6 cellular contexts compared by ENCODE assay signal in genomic region chr12:93008880-93009279, GRCh38.
DNase-seq lines count a peak whose midpoint lies in the region; ATAC-seq, FAIRE-seq and TF ChIP-seq lines count a peak whose summit lies in the region.
"Not testable (repeated sequence)": the region's sequence is repeated elsewhere in the genome, so short reads cannot be mapped to it uniquely, and the experiment has no call there.

No MANE protein-coding gene starts in this region.

- POLR2A ChIA-PET in Caco-2 (lab: Charles Lee) = interaction anchor here (0.7 kb wide), 1 partner anchor 113 kb away, joined by 3 read pairs; no protein-coding TSS in a partner anchor
- POLR2A ChIA-PET in GM12878 (lab: Charles Lee) = interaction anchor here (0.6 to 5.2 kb wide), 9 partner anchors 9 to 1077 kb away, joined by 3 to 39 read pairs (median 6); no protein-coding TSS in a partner anchor
- POLR2A ChIA-PET in HepG2 (lab: Yijun Ruan, JAX) = interaction anchor here (1.2 to 9.2 kb wide), 5 partner anchors 10 to 306 kb away, joined by 4 to 132 read pairs (median 6); no protein-coding TSS in a partner anchor

- H3K4me3 ChIP-seq in Caco-2 (ENCODE audit: low read depth, low read length); OCI-LY3 (ENCODE audit: low read length); GM12878: not testable (repeated sequence)
- peak overlapping the region; percentile 96 for H3K4me3 ChIP-seq in endodermal cell (ENCODE audit: low read length)
- H3K4me3 ChIP-seq in HepG2 (replicated peaks in 1 of 3; ENCODE audit: insufficient read depth in 1 of 3, low read depth in 2 of 3, low read length in 3 of 3) = peak overlapping the region in 1 of 3 experiments; percentile 50; a peak in 1 of 6 replicates

- H3K36me3 ChIP-seq in Caco-2 (ENCODE audit: control insufficient read depth, insufficient read depth, low read length); OCI-LY3 (replicated peaks; ENCODE audit: low read depth, low read length); GM12878 (ENCODE audit: control insufficient read depth in 2 of 2, insufficient read depth in 2 of 2, low read length in 1 of 2); HepG2 (replicated peaks in 1 of 2; ENCODE audit: control insufficient read depth in 1 of 2, insufficient read depth in 2 of 2, low read length in 2 of 2): not testable (repeated sequence)
- H3K36me3 ChIP-seq in endodermal cell (ENCODE audit: control insufficient read depth, insufficient read depth, low read length) = peaks cover 57% of the 10 kb centered on the region

- not testable (repeated sequence) for H3K27ac ChIP-seq in OCI-LY3 (ENCODE audit: low read length); endodermal cell (ENCODE audit: low read depth, low read length)
- H3K27ac ChIP-seq in GM12878 (ENCODE audit: control insufficient read depth, insufficient read depth) (peak overlapping the region; percentile 45), HepG2 (ENCODE audit: extremely low read length, insufficient read depth, low read length) (peak overlapping the region; percentile 89)

- CTCF ChIA-PET in Caco-2 (lab: Charles Lee) (interaction anchor here (1.2 kb wide), 1 partner anchor 114 kb away, joined by 3 read pairs; no protein-coding TSS in a partner anchor), GM12878 (lab: Yijun Ruan, JAX) (interaction anchor here (0.7 to 5.2 kb wide), 24 partner anchors 9 to 559 kb away, joined by 3 to 68 read pairs (median 4); no protein-coding TSS in a partner anchor)
- CTCF ChIA-PET in HepG2 (lab: Yijun Ruan, JAX; ENCODE audit: low intra/inter-chr PET ratio, low total read pairs) = not testable (repeated sequence)

- not testable (repeated sequence) for H4K20me1 ChIP-seq in OCI-LY3 (ENCODE audit: insufficient read depth, low read length); GM12878 (ENCODE audit: control insufficient read depth, insufficient read depth); HepG2 (ENCODE audit: insufficient read depth, low read length)

- SMC1A ChIA-PET in GM12878 (lab: Charles Lee; ENCODE audit: uncharacterized antibody, unreplicated experiment) = interaction anchor here (0.7 to 22.0 kb wide), 37 partner anchors 11 to 715 kb away, joined by 3 to 420 read pairs (median 4); partner anchors contain the start of genes MRPL42, NUDT4 and PLEKHG7

- BruUV-seq in Caco-2 (replicated peaks; lab: Mats Ljungman, UMichigan); GM12878 (replicated peaks; lab: Mats Ljungman, UMichigan); HepG2 (replicated peaks; lab: Mats Ljungman, UMichigan): not testable (repeated sequence)

- not testable (repeated sequence) for H3K9me3 ChIP-seq in Caco-2; OCI-LY3 (ENCODE audit: insufficient read depth, low read length); GM12878 (replicated peaks; ENCODE audit: control insufficient read depth, insufficient read depth, low read length); endodermal cell (ENCODE audit: control insufficient read depth, low read length); HepG2 (ENCODE audit: low read length)

- not testable (repeated sequence) for ATAC-seq in GM12878, HepG2

- FAIRE-seq in GM12878 (lab: Jason Lieb, UNC); HepG2 (lab: Jason Lieb, UNC): not testable (repeated sequence)

- intact Hi-C loops in Caco-2 (cut with micrococcal nuclease; ENCODE audit: unreplicated experiment) (loop anchor here (5.0 kb wide), 2 partner anchors 78 to 222 kb away; no protein-coding TSS in a partner anchor), GM12878 (cut with micrococcal nuclease; ENCODE audit: unreplicated experiment) (loop anchor here (2.0 kb wide), 1 partner anchor 14 kb away; no protein-coding TSS in a partner anchor), HepG2 (cut with micrococcal nuclease; ENCODE audit: unreplicated experiment) (loop anchor here (1.0 to 5.0 kb wide), 3 partner anchors 7 to 373 kb away; no protein-coding TSS in a partner anchor)

- TF ChIP-seq EP300 in GM12878 (IDR thresholded peaks at IDR 0.05; ENCODE audit: borderline replicate concordance in 1 of 2, control insufficient read depth in 1 of 2, low read depth in 2 of 2, low read length in 2 of 2); HepG2 (IDR thresholded peaks at IDR 0.05; ENCODE audit: low read depth in 2 of 2, low read length in 2 of 2); HepG2 (CRISPR knock-in tag; IDR thresholded peaks at IDR 0.05; ENCODE audit: borderline replicate concordance): not testable (repeated sequence)

- not testable (repeated sequence) for H3K79me2 ChIP-seq in OCI-LY3 (ENCODE audit: low read length); GM12878 (ENCODE audit: control insufficient read depth, insufficient read depth, low read length)
- H3K79me2 ChIP-seq in HepG2 (ENCODE audit: insufficient read depth, low read length) = peaks cover 40% of the 10 kb centered on the region

- not testable (repeated sequence) for TF ChIP-seq POLR2A in GM12878 (IDR thresholded peaks at IDR 0.05; ENCODE audit: low read depth, low read length); HepG2 (IDR thresholded peaks at IDR 0.05; ENCODE audit: insufficient read depth in 1 of 2, low read depth in 2 of 2, low read length in 2 of 2)

- H3K27ac Mint-ChIP-seq in Caco-2 (ENCODE audit: unreplicated experiment) = peak overlapping the region; percentile 94
- not testable (repeated sequence) for H3K27ac Mint-ChIP-seq in endodermal cell
- H3K27ac Mint-ChIP-seq in progenitor cell of endocrine pancreas = peak overlapping the region; percentile 53

- H3K9me3 Mint-ChIP-seq in Caco-2 (ENCODE audit: unreplicated experiment); endodermal cell; progenitor cell of endocrine pancreas (ENCODE audit: low read depth): not testable (repeated sequence)

- TF ChIP-seq RAD21 in GM12878 (IDR thresholded peaks at IDR 0.05; ENCODE audit: insufficient read depth, low read depth, low read length); HepG2 (CRISPR knock-in tag; IDR thresholded peaks at IDR 0.05): not testable (repeated sequence)

- not testable (repeated sequence) for H3K27me3 ChIP-seq in Caco-2 (replicated peaks; ENCODE audit: control insufficient read depth, insufficient read depth, low read length); GM12878 (replicated peaks in 1 of 2; ENCODE audit: control insufficient read depth in 2 of 2, insufficient read depth in 2 of 2, low read length in 1 of 2); endodermal cell (ENCODE audit: control insufficient read depth, insufficient read depth, low read length, poor library complexity, severe bottlenecking); HepG2 (ENCODE audit: control insufficient read depth in 1 of 2, insufficient read depth in 2 of 2, low read length in 2 of 2)
- peaks cover 24% of the 10 kb centered on the region for H3K27me3 ChIP-seq in OCI-LY3 (ENCODE audit: low read depth, low read length)

- not testable (repeated sequence) for TF ChIP-seq CTCF in Caco-2 (IDR thresholded peaks at IDR 0.05; ENCODE audit: insufficient read depth in 1 of 2, low read depth in 1 of 2, low read length in 1 of 2, severe bottlenecking in 1 of 2, unreplicated experiment in 1 of 2); OCI-LY3 (IDR thresholded peaks at IDR 0.05; ENCODE audit: low read depth, low read length); GM12878 (IDR thresholded peaks at IDR 0.05 in 2 of 3, conservative IDR thresholded peaks at IDR 0.05 in 1 of 3; ENCODE audit: control insufficient read depth in 2 of 3, extremely low read depth in 1 of 3, insufficient read depth in 1 of 3, low read depth in 3 of 3, low read length in 3 of 3); endodermal cell (conservative IDR thresholded peaks at IDR 0.05); HepG2 (CRISPR knock-in tag; IDR thresholded peaks at IDR 0.05); progenitor cell of endocrine pancreas (IDR thresholded peaks at IDR 0.05; ENCODE audit: unreplicated experiment)

- H3K36me3 Mint-ChIP-seq in Caco-2 (ENCODE audit: insufficient read depth, unreplicated experiment) (peaks cover 62% of the 10 kb centered on the region), endodermal cell (ENCODE audit: low read depth) (peaks cover 47% of the 10 kb centered on the region)
- H3K36me3 Mint-ChIP-seq in progenitor cell of endocrine pancreas (ENCODE audit: insufficient read depth) = not testable (repeated sequence)

- H3K4me2 ChIP-seq in OCI-LY3 (ENCODE audit: low read length) (peak overlapping the region; percentile 61), GM12878 (ENCODE audit: control insufficient read depth, insufficient read depth) (peak overlapping the region; percentile 91; the same call in 1 of the 2 replicates), HepG2 (ENCODE audit: low read depth, low read length) (peak overlapping the region; percentile 96)

- RAD21 ChIA-PET in GM12878 (lab: Charles Lee; ENCODE audit: unreplicated experiment) = interaction anchor here (0.7 to 8.7 kb wide), 19 partner anchors 11 to 411 kb away, joined by 3 to 92 read pairs (median 5); partner anchors contain the start of gene EEA1

- H3K4me1 Mint-ChIP-seq in Caco-2 (ENCODE audit: low read depth, unreplicated experiment) (peaks cover 44% of the 10 kb centered on the region), endodermal cell (peaks cover 50% of the 10 kb centered on the region), progenitor cell of endocrine pancreas (ENCODE audit: low read depth) (peaks cover 33% of the 10 kb centered on the region)

- not testable (repeated sequence) for DNase-seq in Caco-2; GM12878 (ENCODE audit: low read depth, low spot score); endodermal cell; HepG2 (ENCODE audit: low spot score); progenitor cell of endocrine pancreas (ENCODE audit: low spot score, unreplicated experiment)

- in situ Hi-C loops in GM12878 (cut with MboI); HepG2 (cut with HindIII; ENCODE audit: extremely low pct_ligation_motif_present, low pct_unique_long_range_greater_than_20kb): not testable (repeated sequence)

- peak overlapping the region; percentile 90 for H3K4me3 Mint-ChIP-seq in Caco-2 (ENCODE audit: unreplicated experiment)
- H3K4me3 Mint-ChIP-seq in endodermal cell = peak overlapping the region; percentile 71
- not testable (repeated sequence) for H3K4me3 Mint-ChIP-seq in progenitor cell of endocrine pancreas (ENCODE audit: low read depth)

- not testable (repeated sequence) for H3K9ac ChIP-seq in OCI-LY3 (ENCODE audit: low read length); GM12878 (ENCODE audit: control insufficient read depth, insufficient read depth, low read length)
- H3K9ac ChIP-seq in endodermal cell (ENCODE audit: extremely low read depth, low read length, poor library complexity, severe bottlenecking) = peak overlapping the region; percentile 81
- peak overlapping the region; percentile 79; the same call in 1 of the 2 replicates for H3K9ac ChIP-seq in HepG2 (ENCODE audit: insufficient read depth, low read depth, low read length)

- 80% methylated on average over 7 of the region's 7 CpGs for WGBS in GM12878 (ENCODE audit: insufficient coverage, insufficient replicate concordance, low lambda C conversion rate, missing lambda C conversion rate)
- WGBS in endodermal cell (ENCODE audit: insufficient coverage in 1 of 2, insufficient read length in 1 of 2), 2 experiments = 89 to 92% methylated on average over 7 of the region's 7 CpGs
- 90% methylated on average over 7 of the region's 7 CpGs for WGBS in HepG2 (ENCODE audit: low lambda C conversion rate)

- H3K4me1 ChIP-seq in Caco-2 (peaks cover 71% of the 10 kb centered on the region), OCI-LY3 (ENCODE audit: low read length) (peaks cover 56% of the 10 kb centered on the region), GM12878 (ENCODE audit: control insufficient read depth, insufficient read depth, low read length) (peaks cover 41% of the 10 kb centered on the region), HepG2 (ENCODE audit: insufficient read depth, low read length) (peaks cover 78% of the 10 kb centered on the region)
- H3K4me1 ChIP-seq in endodermal cell (ENCODE audit: control insufficient read depth, insufficient read depth, low read length) = not testable (repeated sequence)

- not testable (repeated sequence) for H2AFZ ChIP-seq in OCI-LY3 (ENCODE audit: low read depth, low read length); GM12878 (ENCODE audit: control insufficient read depth, low read depth, low read length); HepG2 (ENCODE audit: low read length)

- H3K27me3 Mint-ChIP-seq in Caco-2 (ENCODE audit: insufficient read depth, unreplicated experiment); endodermal cell (ENCODE audit: insufficient read depth); progenitor cell of endocrine pancreas: not testable (repeated sequence)
